8 cellular contexts compared by ENCODE assay signal in genomic region chr4:76179398-76180318, GRCh38. TPM values are rescaled to one million over a fixed set of nuclear protein-coding genes. Genes with fewer than 3 reads are reported as not detected.
DNase-seq lines count a peak whose midpoint lies in the region; ATAC-seq and TF ChIP-seq lines count a peak whose summit lies in the region.

No MANE protein-coding gene starts in this region.

- ATAC-seq in GM19372 (IDR thresholded peaks at IDR 0.05; ENCODE audit: low read depth, unreplicated experiment), result peak; percentile 84
- ATAC-seq in HG03558 (IDR thresholded peaks at IDR 0.05; ENCODE audit: extremely low read depth, unreplicated experiment), result peak; percentile 56

- intact Hi-C loops in CD14-positive monocyte (cut with micrococcal nuclease), result loop anchor here (5.0 to 10.0 kb wide), 3 partner anchors 198 to 325 kb away; no protein-coding TSS in a partner anchor

- peaks cover 47 to 48% of the 10 kb centered on the region in 2 donors for H3K36me3 Mint-ChIP-seq in CD14-positive monocyte

- no peaks in the 10 kb centered on the region for H3K4me1 Mint-ChIP-seq in CD14-positive monocyte

- H3K27ac Mint-ChIP-seq in CD14-positive monocyte, result peak overlapping the region in 2 of 7 donors; percentile 35 to 36

- TF ChIP-seq CTCF in CD14-positive monocyte (IDR thresholded peaks at IDR 0.05), result peak; percentile 89

- DNase-seq in CD14-positive monocyte (ENCODE audit: low spot score) (peak; percentile 77), NCI-H774 (lab: John Stamatoyannopoulos, UW) (peak; percentile 73), medulla oblongata (ENCODE audit: extremely low spot score) (peak; percentile 96)
- peak; percentile 87 to 89 for DNase-seq in activated CD4-positive, alpha-beta T cell treated with anti-CD3 and anti-CD28 coated beads, Interleukin-2, amount 50 U/mL, for 48 hours
- peak; percentile 77 for DNase-seq in effector CD4-positive, alpha-beta T cell
- peak; percentile 74 for DNase-seq in stimulated activated CD8-positive, alpha-beta memory T cell treated with anti-CD3 and anti-CD28 coated beads, Interleukin-15, amount 100 ng/mL, for 24 hours (ENCODE audit: low read depth)

- H3K4me3 Mint-ChIP-seq in CD14-positive monocyte, result no peak overlapping the region

- no peaks in the 10 kb centered on the region for H3K9me3 Mint-ChIP-seq in CD14-positive monocyte

- H3K27me3 Mint-ChIP-seq in CD14-positive monocyte (ENCODE audit: low read depth in 3 of 3), result no peaks in the 10 kb centered on the region

RNA-seq across cellular contexts. Expression of gene NUP54, which starts 31.5 kb away (rescaled TPM):
- polyA plus RNA-seq in CD14-positive monocyte, result 10 to 100 TPM; 16.2 to 25.0 TPM

RNA-seq across cellular contexts. Expression of gene SCARB2, which starts 34.0 kb away (rescaled TPM):
- polyA plus RNA-seq in CD14-positive monocyte, result 10 to 100 TPM; 53.5 to 73.0 TPM

Comparison
In these comparisons a context has a peak if more than half of its experiments do, and no peak if none do; other contexts are left out.
1. Peak in every context shown above with its lines: DNase-seq and ATAC-seq.